Comparison of ENCODE assay signal across 8 cellular contexts in genomic region chr4:158825443-158826036, GRCh38. TPM values are rescaled to one million over a fixed set of nuclear protein-coding genes. Genes with fewer than 3 reads are reported as not detected.
A peak's percentile ranks its signal among the peaks of the same experiment; 100 is the strongest.
DNase-seq lines count a peak whose midpoint lies in the region; ATAC-seq, FAIRE-seq and TF ChIP-seq lines count a peak whose summit lies in the region.
"Had no signal": no experiment of that assay in that cellular context is flagged by ENCODE, and none has a peak within 500 bp of the region (broad histone marks: within the 10 kb centered on the region; RNA-seq: fewer than 3 reads in every experiment).

No MANE protein-coding gene starts in this region.

- H3K4me1 ChIP-seq in PC-3 (ENCODE audit: insufficient read depth, low read length), result peaks cover 36% of the 10 kb centered on the region
- H3K4me1 ChIP-seq in small intestine (ENCODE audit: control insufficient read depth in 2 of 2, insufficient read depth in 1 of 2, low read depth in 1 of 2, low read length in 1 of 2), result peaks cover 13 to 32% of the 10 kb centered on the region in 2 donors

- H3K4me3 ChIP-seq in PC-3 (ENCODE audit: low read length), result no peak overlapping the region
- H3K4me3 ChIP-seq in small intestine (ENCODE audit: low read depth in 1 of 2, low read length in 2 of 2), result no peak overlapping the region

- no peaks in the 10 kb centered on the region for H3K36me3 ChIP-seq in PC-3 (ENCODE audit: low read depth, low read length)
- no peaks in the 10 kb centered on the region for H3K36me3 ChIP-seq in small intestine (ENCODE audit: control insufficient read depth in 2 of 2, insufficient read depth in 2 of 2, low read length in 2 of 2)

- peak; percentile 0 for ATAC-seq in GM19463 (IDR thresholded peaks at IDR 0.05; ENCODE audit: unreplicated experiment)
- no peak for ATAC-seq in PC-3
- ATAC-seq in left ventricle myocardium superior, result peak; percentile 16

- BruUV-seq in PC-3 (replicated peaks; lab: Mats Ljungman, UMichigan), result no TSS peak

- no peak overlapping the region for H3K4me2 ChIP-seq in PC-3 (ENCODE audit: low read length)

- POLR2A ChIA-PET in PC-3 (lab: Charles Lee; ENCODE audit: unreplicated experiment), result no interaction called here

- H3K27ac ChIP-seq in PC-3 (ENCODE audit: low read length) (peak overlapping the region; percentile 91), small intestine (ENCODE audit: low read depth in 1 of 2, low read length in 1 of 2) (peak overlapping the region in 1 of 2 donors; percentile 52)

- H3K27me3 ChIP-seq in PC-3 (ENCODE audit: low read length) (no peaks in the 10 kb centered on the region), small intestine (ENCODE audit: control insufficient read depth in 2 of 2, insufficient read depth in 2 of 2, low read length in 2 of 2) (no peaks in the 10 kb centered on the region)

- intact Hi-C loops in PC-3 (cut with micrococcal nuclease), result no loop called here
- intact Hi-C loops in left ventricle myocardium superior (cut with micrococcal nuclease), result no loop called here

- H3K9me2 ChIP-seq in PC-3 (replicated peaks; ENCODE audit: low read length), result no peaks in the 10 kb centered on the region

- H2AFZ ChIP-seq in PC-3 (ENCODE audit: low read length), result no peak overlapping the region

- H3K9me3 ChIP-seq in PC-3 (ENCODE audit: low read length), result no peaks in the 10 kb centered on the region
- H3K9me3 ChIP-seq in small intestine (ENCODE audit: control insufficient read depth, low read depth), result no peaks in the 10 kb centered on the region

- WGBS in small intestine, 3 donors, result 30 to 66% (median 40%) methylated on average over 4 of the region's 4 CpGs

- no peak for TF ChIP-seq CTCF in PC-3 (conservative IDR thresholded peaks at IDR 0.05; ENCODE audit: low read depth, low read length)

- no peaks in the 10 kb centered on the region for H4K20me1 ChIP-seq in PC-3 (ENCODE audit: low read length)

- no peak overlapping the region for H3K9ac ChIP-seq in PC-3 (ENCODE audit: low read length)

- no peaks in the 10 kb centered on the region for H3F3A ChIP-seq in PC-3 (ENCODE audit: low read length, unreplicated experiment)

- FAIRE-seq in small intestine (lab: Jason Lieb, UNC), result no peak

- H3K79me2 ChIP-seq in PC-3 (ENCODE audit: low read length), result no peaks in the 10 kb centered on the region

- DNase-seq in PC-3 (no peak), left ventricle myocardium superior (no peak), small intestine (peak; percentile 43)
- no peak for DNase-seq in stimulated activated CD4-positive, alpha-beta T cell treated with anti-CD3 and anti-CD28 coated beads, Interleukin-15, amount 100 ng/mL, for 24 hours
- DNase-seq in NK-92 treated with Interleukin-12 subunit alpha and Interleukin-12 subunit beta, amount 100 ng/mL, for 24 hours (lab: John Stamatoyannopoulos, UW), result no peak
- DNase-seq in activated naive CD4-positive, alpha-beta T cell treated with anti-CD3 and anti-CD28 coated beads, Interleukin-2, amount 50 U/mL, for 16 hours, result no peak
- DNase-seq: dermis blood vessel endothelial cell had no signal

- CTCF ChIA-PET in PC-3 (lab: Charles Lee), result no interaction called here

RNA-seq across cellular contexts. Expression of gene FNIP2, which starts 56.7 kb away (rescaled TPM):
- 5.2 and 6.7 TPM in 2 replicates for total RNA-seq in PC-3 (2014; rRNA removed)
- 50.7 TPM for total RNA-seq in left ventricle myocardium superior
- 1 to 10 TPM; 3.5 to 9.6 (median 3.8) TPM for polyA plus RNA-seq in small intestine
